18 cellular contexts compared by ENCODE assay signal in the genomic region with DNA sequence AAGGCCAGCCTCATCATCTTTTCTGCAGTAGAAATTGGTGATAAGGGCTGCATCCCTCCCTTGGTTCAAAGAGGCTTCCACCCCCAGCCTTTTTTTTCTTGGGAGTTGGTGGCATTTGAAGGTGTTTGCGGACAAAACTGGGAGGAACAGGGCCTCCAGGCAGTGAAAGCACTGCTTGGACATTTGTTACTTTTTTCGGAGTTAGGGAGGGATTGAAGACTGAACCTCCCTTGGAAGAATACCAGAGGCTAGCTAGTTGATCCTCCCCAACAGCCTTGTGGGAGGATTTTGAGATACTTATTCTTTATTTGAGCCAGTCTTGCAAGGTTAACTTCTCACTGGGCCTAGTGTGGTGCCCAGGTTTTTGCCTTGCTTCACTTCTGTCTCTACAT. TPM values are rescaled to one million over a fixed set of nuclear protein-coding genes. Genes with fewer than 3 reads are reported as not detected.
A peak's percentile ranks its signal among the peaks of the same experiment; 100 is the strongest.
DNase-seq lines count a peak whose midpoint lies in the region; ATAC-seq and TF ChIP-seq lines count a peak whose summit lies in the region.
"Had no signal": no experiment of that assay in that cellular context is flagged by ENCODE, and none has a peak within 500 bp of the region (broad histone marks: within the 10 kb centered on the region; RNA-seq: fewer than 3 reads in every experiment).

No MANE protein-coding gene starts in this region.

- H4K20me1 ChIP-seq in BLaER1 = peaks cover 48% of the 10 kb centered on the region

- peaks cover 17% of the 10 kb centered on the region for H3K79me1 ChIP-seq in trophoblast cell (ENCODE audit: low read length)

- whole genome bisulfite sequencing in trophoblast cell (ENCODE audit: extremely low coverage, insufficient coverage, insufficient read length) = no CpG with 5 or more reads among the region's 2 CpGs

- H3K27ac ChIP-seq in BLaER1 = no peak overlapping the region
- H3K27ac ChIP-seq in CD4-positive, CD25-positive, alpha-beta regulatory T cell (ENCODE audit: insufficient read depth, low read length, poor library complexity, severe bottlenecking) = peak overlapping the region; percentile 8
- H3K27ac ChIP-seq in trophoblast cell (ENCODE audit: low read depth, low read length) = no peak overlapping the region
- peak overlapping the region in 5 of 59 donors; percentile 9 to 51 (median 14) for H3K27ac ChIP-seq in dorsolateral prefrontal cortex
- H3K27ac ChIP-seq: HL-60, SJSA1 had no signal

- no peak overlapping the region for H4K8ac ChIP-seq in trophoblast cell (ENCODE audit: low read depth, low read length)

- H3K4me2 ChIP-seq in BLaER1 (peak overlapping the region; percentile 91), trophoblast cell (ENCODE audit: low read length) (no peak overlapping the region)

- H3K9me3 ChIP-seq in BLaER1 (no peaks in the 10 kb centered on the region), trophoblast cell (ENCODE audit: insufficient read depth, low read depth, low read length) (no peaks in the 10 kb centered on the region)
- H3K9me3 ChIP-seq in CD4-positive, CD25-positive, alpha-beta regulatory T cell (ENCODE audit: control insufficient read depth in 2 of 2, low read length in 2 of 2) = no peaks in the 10 kb centered on the region
- H3K9me3 ChIP-seq: SJSA1 had no signal

- no peaks in the 10 kb centered on the region for H3K9me3 Mint-ChIP-seq in CD4-positive, CD25-positive, alpha-beta regulatory T cell
- H3K9me3 Mint-ChIP-seq in chondrocyte (ENCODE audit: low read depth) = no peaks in the 10 kb centered on the region
- no peaks in the 10 kb centered on the region for H3K9me3 Mint-ChIP-seq in activated CD4-positive, alpha-beta memory T cell treated with anti-CD3 and anti-CD28 coated beads for 36 hours

- H3K14ac ChIP-seq in trophoblast cell (ENCODE audit: low read length) = no peak overlapping the region

- H2BK12ac ChIP-seq in trophoblast cell (ENCODE audit: low read length) = no peak overlapping the region

- H3K36me3 ChIP-seq in BLaER1 (peaks cover 40% of the 10 kb centered on the region), trophoblast cell (ENCODE audit: control insufficient read depth in 1 of 2, insufficient read depth in 2 of 2, low read length in 2 of 2) (peaks cover 25 to 28% of the 10 kb centered on the region in 2 experiments)
- peaks cover 30% of the 10 kb centered on the region for H3K36me3 ChIP-seq in CD4-positive, CD25-positive, alpha-beta regulatory T cell (ENCODE audit: control insufficient read depth, insufficient read depth, low read length)

- H3K4me3 Mint-ChIP-seq in CD4-positive, CD25-positive, alpha-beta regulatory T cell = no peak overlapping the region
- no peak overlapping the region for H3K4me3 Mint-ChIP-seq in chondrocyte (ENCODE audit: unreplicated experiment)
- H3K4me3 Mint-ChIP-seq in activated CD4-positive, alpha-beta memory T cell treated with anti-CD3 and anti-CD28 coated beads for 36 hours = no peak overlapping the region

- intact Hi-C loops in dorsolateral prefrontal cortex (cut with DNase I) = loop anchor here in 1 of 2 donors (10.0 kb wide), 1 partner anchor 60 kb away; no protein-coding TSS in a partner anchor
- intact Hi-C loops in activated CD4-positive, alpha-beta memory T cell treated with anti-CD3 and anti-CD28 coated beads for 36 hours (cut with micrococcal nuclease) = no loop called here

- no peak for ATAC-seq in CD4-positive, CD25-positive, alpha-beta regulatory T cell (ENCODE audit: low read depth in 2 of 2)
- ATAC-seq in GM19467 (IDR thresholded peaks at IDR 0.05; ENCODE audit: unreplicated experiment) = no peak
- ATAC-seq: GM12878, PC-3 had no signal

- DNase-seq in CD4-positive, CD25-positive, alpha-beta regulatory T cell = no peak
- DNase-seq in chondrocyte (ENCODE audit: low spot score) (no peak), trophoblast cell (no peak), dorsolateral prefrontal cortex (no peak)
- no peak for DNase-seq in activated CD4-positive, alpha-beta memory T cell treated with anti-CD3 and anti-CD28 coated beads for 36 hours
- DNase-seq: DND-41, HCEC 1CT, NCI-H1417 treated with DMSO at 0.1 percent for 48 hours, NCI-H1930, NCI-H2171, NCI-H446 treated with DMSO at 0.1 percent for 48 hours, NCI-H774, PC-3 had no signal

- H3K4me3 ChIP-seq in BLaER1 (no peak overlapping the region), trophoblast cell (ENCODE audit: low read depth, low read length) (no peak overlapping the region), dorsolateral prefrontal cortex (no peak overlapping the region)
- H3K4me3 ChIP-seq in CD4-positive, CD25-positive, alpha-beta regulatory T cell (ENCODE audit: low read depth, low read length) = no peak overlapping the region
- H3K4me3 ChIP-seq: GM12878, SJSA1 had no signal

- peaks cover 36% of the 10 kb centered on the region for H3K4me1 ChIP-seq in BLaER1
- H3K4me1 ChIP-seq in CD4-positive, CD25-positive, alpha-beta regulatory T cell (ENCODE audit: control insufficient read depth, insufficient read depth, low read length, poor library complexity, severe bottlenecking) = peaks cover 18% of the 10 kb centered on the region
- H3K4me1 ChIP-seq in trophoblast cell (ENCODE audit: control insufficient read depth in 1 of 2, insufficient read depth in 2 of 2, low read length in 2 of 2) = peaks cover 8 to 10% of the 10 kb centered on the region in 2 experiments

- no peak overlapping the region for H3K18ac ChIP-seq in trophoblast cell (ENCODE audit: low read length)

- H3K36me3 Mint-ChIP-seq in CD4-positive, CD25-positive, alpha-beta regulatory T cell = peaks cover 18% of the 10 kb centered on the region
- peaks cover 19% of the 10 kb centered on the region for H3K36me3 Mint-ChIP-seq in chondrocyte (ENCODE audit: low read depth)
- H3K36me3 Mint-ChIP-seq in activated CD4-positive, alpha-beta memory T cell treated with anti-CD3 and anti-CD28 coated beads for 36 hours = peaks cover 24% of the 10 kb centered on the region

- H2AK5ac ChIP-seq in trophoblast cell (ENCODE audit: low read length) = no peak overlapping the region

- H3K4ac ChIP-seq in trophoblast cell (ENCODE audit: low read depth, low read length) = peak overlapping the region; percentile 10

- H3K27me3 Mint-ChIP-seq in CD4-positive, CD25-positive, alpha-beta regulatory T cell = no peaks in the 10 kb centered on the region
- no peaks in the 10 kb centered on the region for H3K27me3 Mint-ChIP-seq in chondrocyte (ENCODE audit: low read depth)
- H3K27me3 Mint-ChIP-seq in activated CD4-positive, alpha-beta memory T cell treated with anti-CD3 and anti-CD28 coated beads for 36 hours = no peaks in the 10 kb centered on the region

- H3K27ac Mint-ChIP-seq in CD4-positive, CD25-positive, alpha-beta regulatory T cell = peak overlapping the region in 1 of 3 donors; percentile 56
- peak overlapping the region; percentile 41 for H3K27ac Mint-ChIP-seq in chondrocyte (ENCODE audit: unreplicated experiment)
- no peak overlapping the region for H3K27ac Mint-ChIP-seq in activated CD4-positive, alpha-beta memory T cell treated with anti-CD3 and anti-CD28 coated beads for 36 hours

- H3K9ac ChIP-seq in BLaER1 = peak overlapping the region; percentile 47
- H3K9ac ChIP-seq in trophoblast cell (ENCODE audit: low read length) = no peak overlapping the region

- peaks cover 9% of the 10 kb centered on the region for H3K79me2 ChIP-seq in trophoblast cell (ENCODE audit: control insufficient read depth, insufficient read depth, low read length, poor library complexity)

- TF ChIP-seq CTCF in chondrocyte (IDR thresholded peaks at IDR 0.05) (no peak), dorsolateral prefrontal cortex (IDR thresholded peaks at IDR 0.05 in 54 of 56, conservative IDR thresholded peaks at IDR 0.05 in 2 of 56; ENCODE audit: low read depth in 1 of 56, partially characterized antibody in 56 of 56) (no peak)

- H3K4me1 Mint-ChIP-seq in CD4-positive, CD25-positive, alpha-beta regulatory T cell = peaks cover 6 to 38% (median 22%) of the 10 kb centered on the region in 4 donors
- peaks cover 35% of the 10 kb centered on the region for H3K4me1 Mint-ChIP-seq in chondrocyte (ENCODE audit: low read depth)
- H3K4me1 Mint-ChIP-seq in activated CD4-positive, alpha-beta memory T cell treated with anti-CD3 and anti-CD28 coated beads for 36 hours (ENCODE audit: low read depth) = peaks cover 29% of the 10 kb centered on the region

- H3K27me3 ChIP-seq in BLaER1 (no peaks in the 10 kb centered on the region), trophoblast cell (ENCODE audit: insufficient read depth, low read length) (no peaks in the 10 kb centered on the region), dorsolateral prefrontal cortex (no peaks in the 10 kb centered on the region)
- no peaks in the 10 kb centered on the region for H3K27me3 ChIP-seq in CD4-positive, CD25-positive, alpha-beta regulatory T cell (ENCODE audit: control insufficient read depth, insufficient read depth, low read length)
- H3K27me3 ChIP-seq: SJSA1 had no signal

- POLR2A ChIA-PET in activated CD4-positive, alpha-beta memory T cell treated with anti-CD3 and anti-CD28 coated beads for 36 hours (lab: Charles Lee) = no interaction called here

- no peak overlapping the region for H3K23ac ChIP-seq in trophoblast cell (ENCODE audit: low read length)

- no peak overlapping the region for H2BK5ac ChIP-seq in trophoblast cell (ENCODE audit: low read depth, low read length, poor library complexity)

- no peak overlapping the region for H2AFZ ChIP-seq in trophoblast cell (ENCODE audit: insufficient read depth, low read length, poor library complexity)

- no peak overlapping the region for H4K12ac ChIP-seq in trophoblast cell (ENCODE audit: low read depth, low read length)

- CTCF ChIA-PET in activated CD4-positive, alpha-beta memory T cell treated with anti-CD3 and anti-CD28 coated beads for 36 hours (lab: Charles Lee) = interaction anchor here (1.1 to 4.8 kb wide), 2 partner anchors 23 to 56 kb away, joined by 3 to 76 read pairs; a partner anchor contains a TSS

- H2BK120ac ChIP-seq in trophoblast cell (ENCODE audit: insufficient read depth, low read length, poor library complexity) = no peak overlapping the region

- H4K91ac ChIP-seq in trophoblast cell (ENCODE audit: low read depth, low read length) = no peak overlapping the region

RNA-seq across cellular contexts. Expression of a gene that starts 3.2 kb away (rescaled TPM):
- total RNA-seq in CD4-positive, CD25-positive, alpha-beta regulatory T cell = 188 TPM
- 100 to 1,000 TPM in 1 of 4 donors, 10 to 100 TPM in 3; 78.8 to 102 (median 89.3) TPM for polyA plus RNA-seq in CD4-positive, CD25-positive, alpha-beta regulatory T cell
- total RNA-seq in chondrocyte (135 to 182 TPM (median 136 TPM) in 3 replicates), dorsolateral prefrontal cortex (100 to 1,000 TPM; 124 to 236 (median 157) TPM)
- polyA plus RNA-seq in trophoblast cell (2013) = 159 and 161 TPM in 2 replicates
- total RNA-seq in activated CD4-positive, alpha-beta memory T cell treated with anti-CD3 and anti-CD28 coated beads for 36 hours = 100 to 1,000 TPM; 198 to 209 TPM

RNA-seq across cellular contexts. Expression of a gene that starts 17.8 kb away (rescaled TPM):
- total RNA-seq in CD4-positive, CD25-positive, alpha-beta regulatory T cell = 2.6 TPM
- not detected for polyA plus RNA-seq in CD4-positive, CD25-positive, alpha-beta regulatory T cell
- total RNA-seq in chondrocyte = 21.8 to 34.2 TPM (median 25.9 TPM) in 3 replicates
- 11.3 and 11.5 TPM in 2 replicates for polyA plus RNA-seq in trophoblast cell (2013)
- 100 to 1,000 TPM in 113 of 120 experiments, 10 to 100 TPM in 7; 91.0 to 167 (median 129) TPM for total RNA-seq in dorsolateral prefrontal cortex
- total RNA-seq in activated CD4-positive, alpha-beta memory T cell treated with anti-CD3 and anti-CD28 coated beads for 36 hours = under 1 TPM; 0.55 to 0.85 TPM

RNA-seq across cellular contexts. Expression of a gene that starts 21.8 kb away (rescaled TPM):
- 33.2 TPM for total RNA-seq in CD4-positive, CD25-positive, alpha-beta regulatory T cell
- polyA plus RNA-seq in CD4-positive, CD25-positive, alpha-beta regulatory T cell = 1 to 10 TPM; 2.5 to 4.6 (median 2.9) TPM
- total RNA-seq in chondrocyte (11.0 to 20.7 TPM (median 11.2 TPM) in 3 replicates), dorsolateral prefrontal cortex (100 to 1,000 TPM in 2 of 120 experiments, 10 to 100 TPM in 118; 40.5 to 103 (median 63.1) TPM)
- 3.7 and 3.8 TPM in 2 replicates for polyA plus RNA-seq in trophoblast cell (2013)
- 10 to 100 TPM; 12.6 to 15.8 TPM for total RNA-seq in activated CD4-positive, alpha-beta memory T cell treated with anti-CD3 and anti-CD28 coated beads for 36 hours

RNA-seq across cellular contexts. Expression of a gene that starts 28.2 kb away (rescaled TPM):
- 3.2 TPM for total RNA-seq in CD4-positive, CD25-positive, alpha-beta regulatory T cell
- 1 to 10 TPM in 3 of 4 donors, under 1 TPM in 1; 0.94 to 3.2 (median 2.1) TPM for polyA plus RNA-seq in CD4-positive, CD25-positive, alpha-beta regulatory T cell
- total RNA-seq in chondrocyte (40.3 to 63.9 TPM (median 44.0 TPM) in 3 replicates), dorsolateral prefrontal cortex (100 to 1,000 TPM; 238 to 610 (median 461) TPM)
- 32.8 and 34.6 TPM in 2 replicates for polyA plus RNA-seq in trophoblast cell (2013)
- 1 to 10 TPM; 4.4 to 4.8 TPM for total RNA-seq in activated CD4-positive, alpha-beta memory T cell treated with anti-CD3 and anti-CD28 coated beads for 36 hours
- total RNA-seq: GM12878 had no signal
- polyA plus RNA-seq: GM12878 had no signal

RNA-seq across cellular contexts. Expression of a gene that starts 38.5 kb away (rescaled TPM):
- 3.3 TPM for total RNA-seq in CD4-positive, CD25-positive, alpha-beta regulatory T cell
- polyA plus RNA-seq in CD4-positive, CD25-positive, alpha-beta regulatory T cell = 1 to 10 TPM; 4.7 to 7.4 (median 6.4) TPM
- total RNA-seq in chondrocyte = 7.3 to 8.2 TPM (median 7.6 TPM) in 3 replicates
- 15.2 and 16.7 TPM in 2 replicates for polyA plus RNA-seq in trophoblast cell (2013)
- total RNA-seq in dorsolateral prefrontal cortex = 10 to 100 TPM in 43 of 120 experiments, 1 to 10 TPM in 77; 5.4 to 16.5 (median 9.1) TPM
- 10 to 100 TPM; 12.3 to 13.0 TPM for total RNA-seq in activated CD4-positive, alpha-beta memory T cell treated with anti-CD3 and anti-CD28 coated beads for 36 hours
